ENCODE assay signal across 17 cellular contexts in the genomic region with DNA sequence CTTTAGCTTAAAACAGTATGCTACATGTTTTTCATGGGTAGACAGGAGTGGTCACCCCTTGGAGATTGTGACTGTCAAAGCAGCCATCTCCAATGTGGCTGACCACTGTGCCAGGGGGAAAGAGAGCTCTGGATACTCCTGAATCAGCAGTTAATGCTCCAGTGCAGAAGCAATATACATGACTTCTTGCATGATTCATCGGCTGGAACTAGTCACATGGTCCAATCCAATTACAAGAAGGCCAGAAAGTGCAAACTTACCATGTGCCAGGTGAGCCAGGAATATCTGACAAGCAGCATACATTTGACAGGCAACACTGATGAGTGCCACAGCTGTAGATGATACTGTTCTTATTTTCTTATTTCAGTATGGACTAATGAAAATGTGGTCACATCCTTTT.
DNase-seq lines count a peak whose midpoint lies in the region; ATAC-seq and TF ChIP-seq lines count a peak whose summit lies in the region.
"Had no signal": no experiment of that assay in that cellular context is flagged by ENCODE, and none has a peak within 500 bp of the region (broad histone marks: within the 10 kb centered on the region; RNA-seq: fewer than 3 reads in every experiment).

No MANE protein-coding gene starts in this region.

- TF ChIP-seq CTCF in BE2C (IDR thresholded peaks at IDR 0.05; ENCODE audit: low read depth, low read length) (no peak), brain microvascular endothelial cell (IDR thresholded peaks at IDR 0.05; ENCODE audit: low read depth, low read length, missing control alignments) (no peak), hepatocyte (IDR thresholded peaks at IDR 0.05; ENCODE audit: poor library complexity) (no peak), adrenal gland (IDR thresholded peaks at IDR 0.05) (no peak), nephron progenitor cell (IDR thresholded peaks at IDR 0.05) (no peak)

- H3K79me2 ChIP-seq in hepatocyte, result no peaks in the 10 kb centered on the region

- DNase-seq in BE2C, result peak; percentile 21
- DNase-seq in M059J (ENCODE audit: low read depth), result peak; percentile 57
- peak; percentile 46 for DNase-seq in brain microvascular endothelial cell
- no peak for DNase-seq in hepatocyte (ENCODE audit: low spot score)
- no peak for DNase-seq in T-helper 17 cell
- no peak for DNase-seq in adrenal gland
- no peak for DNase-seq in nephron progenitor cell
- no peak for DNase-seq in OCI-M1 (lab: John Stamatoyannopoulos, UW)
- DNase-seq: activated CD8-positive, alpha-beta T cell treated with anti-CD3 and anti-CD28 coated beads, Interleukin-2, amount 10 ng/mL, durations not matched to agents 7 days and 5 days; esophagus squamous epithelium; KG1; NCI-H1417 treated with DMSO at 0.1 percent for 48 hours; stimulated activated CD4-positive, alpha-beta T cell treated with anti-CD3 and anti-CD28 coated beads, Interleukin-15, amount 100 ng/mL, for 24 hours had no signal

- H3K27ac Mint-ChIP-seq in T-helper 17 cell, result no peak overlapping the region
- H3K27ac Mint-ChIP-seq in nephron progenitor cell, result no peak overlapping the region
- H3K27ac Mint-ChIP-seq: activated CD8-positive, alpha-beta T cell treated with anti-CD3 and anti-CD28 coated beads, Interleukin-2, amount 10 ng/mL, durations not matched to agents 7 days and 5 days; activated T-helper 1 cell treated with anti-CD3 and anti-CD28 coated beads, Interleukin-12 subunit alpha, Interleukin-12 subunit beta, Interleukin-2, Interleukin-4 antibody, amounts not matched to agents 30 ng/mL and 10 ng/mL and 1 ng/mL, durations not matched to agents 14 hours and 24 hours and 36 hours; dendritic cell treated with granulocyte-macrophage colony-stimulating factor and Interleukin-4, amounts not matched to agents 40 ng/mL and 50 ng/mL, for 4 days had no signal

- H4K20me1 ChIP-seq in hepatocyte (ENCODE audit: insufficient read depth, poor library complexity, severe bottlenecking), result no peaks in the 10 kb centered on the region

- no peak overlapping the region for H2AFZ ChIP-seq in hepatocyte

- no peaks in the 10 kb centered on the region for H3K9me2 ChIP-seq in hepatocyte (replicated peaks; ENCODE audit: insufficient read depth)

- H3K36me3 ChIP-seq in BE2C, result no peaks in the 10 kb centered on the region
- H3K36me3 ChIP-seq in brain microvascular endothelial cell (replicated peaks), result no peaks in the 10 kb centered on the region
- H3K36me3 ChIP-seq in hepatocyte (replicated peaks; ENCODE audit: insufficient read depth, low read depth), result no peaks in the 10 kb centered on the region
- H3K36me3 ChIP-seq in adrenal gland (replicated peaks in 1 of 2), result no peaks in the 10 kb centered on the region
- H3K36me3 ChIP-seq: esophagus squamous epithelium, prostate gland had no signal

- H3K4me2 ChIP-seq in hepatocyte, result no peak overlapping the region

- H3K4me1 Mint-ChIP-seq in T-helper 17 cell (no peaks in the 10 kb centered on the region), nephron progenitor cell (peaks cover 36% of the 10 kb centered on the region)

- H3K9me3 ChIP-seq in BE2C (no peaks in the 10 kb centered on the region), hepatocyte (ENCODE audit: low read depth) (no peaks in the 10 kb centered on the region), T-helper 17 cell (ENCODE audit: control insufficient read depth, low read length, poor library complexity, severe bottlenecking) (no peaks in the 10 kb centered on the region), adrenal gland (replicated peaks in 1 of 3) (no peaks in the 10 kb centered on the region)
- H3K9me3 ChIP-seq: prostate gland had no signal

- H3K27me3 Mint-ChIP-seq in T-helper 17 cell (no peaks in the 10 kb centered on the region), nephron progenitor cell (ENCODE audit: low read depth, poor library complexity) (peaks cover 2% of the 10 kb centered on the region)
- H3K27me3 Mint-ChIP-seq: dendritic cell treated with granulocyte-macrophage colony-stimulating factor and Interleukin-4, amounts not matched to agents 40 ng/mL and 50 ng/mL, for 4 days had no signal

- H3K9me3 Mint-ChIP-seq in nephron progenitor cell, result peaks cover 25% of the 10 kb centered on the region
- H3K9me3 Mint-ChIP-seq: activated T-helper 1 cell treated with anti-CD3 and anti-CD28 coated beads, Interleukin-12 subunit alpha, Interleukin-12 subunit beta, Interleukin-2, Interleukin-4 antibody, amounts not matched to agents 30 ng/mL and 10 ng/mL and 1 ng/mL, durations not matched to agents 14 hours and 24 hours and 36 hours; dendritic cell treated with granulocyte-macrophage colony-stimulating factor and Interleukin-4, amounts not matched to agents 40 ng/mL and 50 ng/mL, for 4 days had no signal

- H3K4me3 Mint-ChIP-seq in T-helper 17 cell (no peak overlapping the region), nephron progenitor cell (no peak overlapping the region)
- H3K4me3 Mint-ChIP-seq: activated CD8-positive, alpha-beta T cell treated with anti-CD3 and anti-CD28 coated beads, Interleukin-2, amount 10 ng/mL, durations not matched to agents 7 days and 5 days; activated T-helper 1 cell treated with anti-CD3 and anti-CD28 coated beads, Interleukin-12 subunit alpha, Interleukin-12 subunit beta, Interleukin-2, Interleukin-4 antibody, amounts not matched to agents 30 ng/mL and 10 ng/mL and 1 ng/mL, durations not matched to agents 14 hours and 24 hours and 36 hours; dendritic cell treated with granulocyte-macrophage colony-stimulating factor and Interleukin-4, amounts not matched to agents 40 ng/mL and 50 ng/mL, for 4 days had no signal

- ATAC-seq in T-helper 17 cell, result no peak
- ATAC-seq: activated CD8-positive, alpha-beta T cell treated with anti-CD3 and anti-CD28 coated beads, Interleukin-2, amount 10 ng/mL, durations not matched to agents 7 days and 5 days had no signal

- intact Hi-C loops in adrenal gland (cut with DNase I), result no loop called here

- H3K27ac ChIP-seq in brain microvascular endothelial cell, result peak overlapping the region; percentile 56
- peak overlapping the region; percentile 19 for H3K27ac ChIP-seq in hepatocyte
- H3K27ac ChIP-seq in adrenal gland, result no peak overlapping the region
- H3K27ac ChIP-seq: prostate gland, VCaP had no signal

- no peaks in the 10 kb centered on the region for H3K27me3 ChIP-seq in BE2C
- H3K27me3 ChIP-seq in brain microvascular endothelial cell (replicated peaks), result no peaks in the 10 kb centered on the region
- no peaks in the 10 kb centered on the region for H3K27me3 ChIP-seq in hepatocyte
- H3K27me3 ChIP-seq in adrenal gland, result no peaks in the 10 kb centered on the region
- H3K27me3 ChIP-seq: esophagus squamous epithelium had no signal

- 86% methylated on average over 1 of the region's 1 CpG for WGBS in hepatocyte (ENCODE audit: low lambda C conversion rate, missing lambda C conversion rate)
- 54 to 88% (median 73%) methylated on average over 1 of the region's 1 CpG for WGBS in adrenal gland, 4 donors

- H3K4me3 ChIP-seq in BE2C (ENCODE audit: low read depth, low read length), result no peak overlapping the region
- no peak overlapping the region for H3K4me3 ChIP-seq in brain microvascular endothelial cell (ENCODE audit: low read depth, low read length)
- H3K4me3 ChIP-seq in hepatocyte, result no peak overlapping the region
- H3K4me3 ChIP-seq in adrenal gland, result no peak overlapping the region
- H3K4me3 ChIP-seq: esophagus squamous epithelium, prostate gland had no signal

- in situ Hi-C loops in brain microvascular endothelial cell (cut with HindIII; ENCODE audit: low pct_ligation_motif_present, low sequenced_read_pairs), result no loop called here

- peaks cover 16% of the 10 kb centered on the region for H3K4me1 ChIP-seq in BE2C
- H3K4me1 ChIP-seq in hepatocyte (ENCODE audit: insufficient read depth), result peaks cover 17% of the 10 kb centered on the region
- no peaks in the 10 kb centered on the region for H3K4me1 ChIP-seq in adrenal gland (replicated peaks in 1 of 2)
- H3K4me1 ChIP-seq: prostate gland had no signal

- TF ChIP-seq POLR2A in adrenal gland (IDR thresholded peaks at IDR 0.05), result no peak

- H3K36me3 Mint-ChIP-seq in T-helper 17 cell (ENCODE audit: low read depth) (no peaks in the 10 kb centered on the region), nephron progenitor cell (ENCODE audit: low read depth) (peaks cover 11% of the 10 kb centered on the region)

Comparison
In these comparisons a context has a peak if more than half of its experiments do, and no peak if none do; other contexts are left out.
1. DNase-seq: peak in BE2C (single experiment), M059J (single experiment) and brain microvascular endothelial cell (single experiment); none in hepatocyte (single experiment), T-helper 17 cell (0 of 3), adrenal gland (0 of 7), nephron progenitor cell (single experiment) and OCI-M1 (single experiment).
2. H3K27ac ChIP-seq: peak in brain microvascular endothelial cell (single experiment) and hepatocyte (single experiment); none in adrenal gland (0 of 5).